ENCODE assay signal across 16 cellular contexts in genomic region chrX:41118156-41118555, GRCh38. TPM values are rescaled to one million over a fixed set of nuclear protein-coding genes. Genes with fewer than 3 reads are reported as not detected.
DNase-seq lines count a peak whose midpoint lies in the region; ATAC-seq and TF ChIP-seq lines count a peak whose summit lies in the region.
"Had no signal": no experiment of that assay in that cellular context is flagged by ENCODE, and none has a peak within 500 bp of the region (broad histone marks: within the 10 kb centered on the region; RNA-seq: fewer than 3 reads in every experiment).

No MANE protein-coding gene starts in this region.

- ATAC-seq in HG03135 (IDR thresholded peaks at IDR 0.05; ENCODE audit: unreplicated experiment) = no peak
- no peak for ATAC-seq in HG03196 (IDR thresholded peaks at IDR 0.05; ENCODE audit: unreplicated experiment)
- ATAC-seq: gastroesophageal sphincter had no signal

- H4K20me1 ChIP-seq in OCI-LY3 (ENCODE audit: insufficient read depth, low read length) = peaks cover 97% of the 10 kb centered on the region

- H3K4me1 ChIP-seq in OCI-LY3 (ENCODE audit: low read length) (peaks cover 80% of the 10 kb centered on the region), A673 (ENCODE audit: insufficient read depth, low read length, poor library complexity, severe bottlenecking) (peaks cover 24% of the 10 kb centered on the region)

- H3K27ac ChIP-seq in OCI-LY3 (ENCODE audit: low read length) (no peak overlapping the region), A673 (ENCODE audit: low read depth, low read length, poor library complexity, severe bottlenecking) (no peak overlapping the region)
- H3K27ac ChIP-seq: gastroesophageal sphincter, KMS-11, thyroid gland had no signal

- H2AFZ ChIP-seq in OCI-LY3 (ENCODE audit: low read depth, low read length) = no peak overlapping the region

- intact Hi-C loops in A673 (cut with micrococcal nuclease; ENCODE audit: unreplicated experiment) = loop anchor here (5.0 to 10.0 kb wide), 2 partner anchors 241 to 573 kb away; no protein-coding TSS in a partner anchor

- no TSS peak for BruUV-seq in A673 (replicated peaks; lab: Mats Ljungman, UMichigan)

- H3K79me2 ChIP-seq in OCI-LY3 (ENCODE audit: low read length) = peaks cover 99% of the 10 kb centered on the region

- TF ChIP-seq CTCF in GM06990 (IDR thresholded peaks at IDR 0.05; ENCODE audit: insufficient read depth, low read length, poor library complexity, severe bottlenecking) (no peak), OCI-LY3 (IDR thresholded peaks at IDR 0.05; ENCODE audit: low read depth, low read length) (no peak), A673 (conservative IDR thresholded peaks at IDR 0.05; ENCODE audit: low read depth, low read length) (no peak)

- peak overlapping the region; percentile 7; the same call in 1 of the 2 replicates for H3K9ac ChIP-seq in OCI-LY3 (ENCODE audit: low read length)
- H3K9ac ChIP-seq: KMS-11, SK-N-SH had no signal

- H3K4me2 ChIP-seq in OCI-LY3 (ENCODE audit: low read length) = peak overlapping the region; percentile 94
- H3K4me2 ChIP-seq: SK-N-SH had no signal

- DNase-seq in GM06990 (ENCODE audit: extremely low read depth, insufficient read length) = no peak
- DNase-seq in activated naive CD4-positive, alpha-beta T cell treated with anti-CD3 and anti-CD28 coated beads, Interleukin-2, amount 50 U/mL, for 16 hours = peak; percentile 37
- DNase-seq in stimulated activated CD4-positive, alpha-beta T cell treated with anti-CD3 and anti-CD28 coated beads, Interleukin-15, amount 100 ng/mL, for 24 hours = peak; percentile 59
- DNase-seq in A673 (ENCODE audit: low spot score) = no peak
- no peak for DNase-seq in NCI-H1694 treated with DMSO at 0.1 percent for 48 hours (lab: John Stamatoyannopoulos, UW)
- DNase-seq: activated gamma-delta T cell treated with Interleukin-2 at 50 U/mL for 16 hours, NCI-H1436 treated with DMSO at 0.1 percent for 48 hours, NCI-H510A treated with DMSO at 0.1 percent for 48 hours, occipital lobe, SK-N-SH, thyroid gland had no signal

- no peaks in the 10 kb centered on the region for H3K9me3 ChIP-seq in OCI-LY3 (ENCODE audit: insufficient read depth, low read length)
- H3K9me3 ChIP-seq in A673 (ENCODE audit: low read depth, low read length, poor library complexity, severe bottlenecking) = no peaks in the 10 kb centered on the region
- H3K9me3 ChIP-seq: gastroesophageal sphincter, SK-N-SH, thyroid gland had no signal

- no peaks in the 10 kb centered on the region for H3K36me3 ChIP-seq in GM06990 (ENCODE audit: control insufficient read depth, insufficient read depth, low read length)
- H3K36me3 ChIP-seq in OCI-LY3 (replicated peaks; ENCODE audit: low read depth, low read length) = peaks cover 3% of the 10 kb centered on the region
- H3K36me3 ChIP-seq in A673 (ENCODE audit: insufficient read depth, low read length, poor library complexity, severe bottlenecking) = no peaks in the 10 kb centered on the region
- H3K36me3 ChIP-seq: gastroesophageal sphincter, thyroid gland had no signal

- H3K27me3 ChIP-seq in GM06990 (replicated peaks; ENCODE audit: control insufficient read depth, insufficient read depth, low read length) (no peaks in the 10 kb centered on the region), OCI-LY3 (ENCODE audit: low read depth, low read length) (no peaks in the 10 kb centered on the region), A673 (replicated peaks; ENCODE audit: insufficient read depth, low read depth, low read length, poor library complexity) (no peaks in the 10 kb centered on the region)
- H3K27me3 ChIP-seq: gastroesophageal sphincter, thyroid gland had no signal

- POLR2A ChIA-PET in A673 (lab: Charles Lee; ENCODE audit: low non-redundant PET) = no interaction called here

- H3K4me3 ChIP-seq in GM06990 (replicated peaks; ENCODE audit: low read depth, low read length) = peak overlapping the region; percentile 4
- peak overlapping the region; percentile 57 for H3K4me3 ChIP-seq in OCI-LY3 (ENCODE audit: low read length)
- no peak overlapping the region for H3K4me3 ChIP-seq in A673 (ENCODE audit: low read depth, low read length, poor library complexity, severe bottlenecking)
- H3K4me3 ChIP-seq: gastroesophageal sphincter, thyroid gland had no signal

- CTCF ChIA-PET in A673 (lab: Charles Lee) = no interaction called here

RNA-seq across cellular contexts. Expression of gene USP9X, which starts 32.9 kb away (rescaled TPM):
- total RNA-seq in A673 (2021) = 70.6 and 76.0 TPM in 2 replicates

Comparison
In these comparisons a context has a peak if more than half of its experiments do, and no peak if none do; other contexts are left out.
1. DNase-seq: peak in activated naive CD4-positive, alpha-beta T cell treated with anti-CD3 and anti-CD28 coated beads, Interleukin-2, amount 50 U/mL, for 16 hours (single experiment) and stimulated activated CD4-positive, alpha-beta T cell treated with anti-CD3 and anti-CD28 coated beads, Interleukin-15, amount 100 ng/mL, for 24 hours (single experiment); none in GM06990 (single experiment), A673 (single experiment) and NCI-H1694 treated with DMSO at 0.1 percent for 48 hours (single experiment).